8 cellular contexts compared by ENCODE assay signal in genomic region chr4:87005690-87006461, GRCh38.
DNase-seq lines count a peak whose midpoint lies in the region; ATAC-seq and TF ChIP-seq lines count a peak whose summit lies in the region.

No MANE protein-coding gene starts in this region.

- H3K4me3 ChIP-seq in GM12865 (ENCODE audit: low read depth, low read length): peak overlapping the region; percentile 66
- H3K4me3 ChIP-seq in Panc1 (ENCODE audit: low read depth in 2 of 2, low read length in 2 of 2): peak overlapping the region; percentile 69 to 84
- H3K4me3 ChIP-seq in right lobe of liver: peak overlapping the region; percentile 59 to 72 (median 63)

- POLR2A ChIA-PET in Panc1 (lab: Charles Lee): interaction anchor here (0.6 to 1.3 kb wide), 2 partner anchors 24 to 71 kb away, joined by 3 to 4 read pairs; partner anchors contain the start of gene AFF1

- TF ChIP-seq CTCF in GM12865 (IDR thresholded peaks at IDR 0.05; ENCODE audit: insufficient read depth, low read depth, low read length, missing control alignments): no peak
- TF ChIP-seq CTCF in Panc1 (IDR thresholded peaks at IDR 0.05): no peak
- no peak for TF ChIP-seq CTCF in brain (conservative IDR thresholded peaks at IDR 0.05)
- TF ChIP-seq CTCF in right lobe of liver (IDR thresholded peaks at IDR 0.05): no peak

- peaks cover 0 to 2% (median 0%) of the 10 kb centered on the region in 5 experiments for H3K9me3 Mint-ChIP-seq in brain

- TSS peak; percentile 97 for BruUV-seq in Panc1 (replicated peaks; lab: Mats Ljungman, UMichigan)

- peaks cover 13% of the 10 kb centered on the region for H3K27me3 Mint-ChIP-seq in brain

- no peaks in the 10 kb centered on the region for H3K36me3 Mint-ChIP-seq in brain

- TF ChIP-seq POLR2A in right lobe of liver (IDR thresholded peaks at IDR 0.05): no peak

- CTCF ChIA-PET in Panc1 (lab: Charles Lee): no interaction called here

- H3K4me1 ChIP-seq in Panc1 (ENCODE audit: control insufficient read depth, insufficient read depth, low read length) (peaks cover 14% of the 10 kb centered on the region), right lobe of liver (peaks cover 0 to 30% (median 13%) of the 10 kb centered on the region in 4 donors)

- peak; percentile 11 for ATAC-seq in HG02678 (IDR thresholded peaks at IDR 0.05; ENCODE audit: unreplicated experiment)
- peak; percentile 36 for ATAC-seq in Panc1
- peak; percentile 3 to 14 (median 7) for ATAC-seq in right lobe of liver
- ATAC-seq in HG03469 (IDR thresholded peaks at IDR 0.05; ENCODE audit: unreplicated experiment): no peak

- DNase-seq in GM12865 (ENCODE audit: low read depth) (peak; percentile 74), Panc1 (ENCODE audit: low read depth, low spot score) (no peak), right lobe of liver (no peak), kidney tubule cell (ENCODE audit: low spot score) (no peak)
- DNase-seq in stimulated activated CD8-positive, alpha-beta memory T cell treated with anti-CD3 and anti-CD28 coated beads, Interleukin-4, amount 100 ng/mL, for 48 hours: peak; percentile 39

- H3K27ac Mint-ChIP-seq in brain: peak overlapping the region; percentile 88 to 98 (median 95)

- peak overlapping the region; percentile 92 to 99 (median 97) for H3K4me3 Mint-ChIP-seq in brain

- WGBS in right lobe of liver (ENCODE audit: insufficient coverage, low coverage, low lambda C conversion rate, missing lambda C conversion rate): 9% methylated on average over 16 of the region's 16 CpGs

- no peaks in the 10 kb centered on the region; the same call in 1 of the 2 replicates for H3K36me3 ChIP-seq in Panc1 (ENCODE audit: control insufficient read depth, insufficient read depth, low read length)
- H3K36me3 ChIP-seq in right lobe of liver: no peaks in the 10 kb centered on the region

- H3K9me3 ChIP-seq in Panc1 (ENCODE audit: control insufficient read depth, insufficient read depth, low read depth, low read length): no peaks in the 10 kb centered on the region
- no peaks in the 10 kb centered on the region for H3K9me3 ChIP-seq in right lobe of liver

- H3K27me3 ChIP-seq in Panc1 (ENCODE audit: control insufficient read depth, insufficient read depth, low read length) (no peaks in the 10 kb centered on the region), right lobe of liver (no peaks in the 10 kb centered on the region)

- in situ Hi-C loops in Panc1 (cut with HindIII; ENCODE audit: low pct_unique_long_range_greater_than_20kb, low sequenced_read_pairs): no loop called here

- intact Hi-C loops in Panc1 (cut with micrococcal nuclease; ENCODE audit: unreplicated experiment) (loop anchor here (2.0 kb wide), 1 partner anchor 71 kb away; the partner anchor contains the start of gene AFF1), right lobe of liver (cut with DNase I) (no loop called here)

- H3K4me1 Mint-ChIP-seq in brain: peaks cover 54% of the 10 kb centered on the region

- H3K27ac ChIP-seq in Panc1 (ENCODE audit: low read length) (peak overlapping the region; percentile 85), right lobe of liver (peak overlapping the region; percentile 95 to 98 (median 97))

Comparison
In these comparisons a context has a peak if more than half of its experiments do, and no peak if none do; other contexts are left out.
1. DNase-seq: peak in GM12865 (single experiment) and stimulated activated CD8-positive, alpha-beta memory T cell treated with anti-CD3 and anti-CD28 coated beads, Interleukin-4, amount 100 ng/mL, for 48 hours (single experiment); none in Panc1 (single experiment), right lobe of liver (0 of 3) and kidney tubule cell (single experiment).
2. Peak in every context shown above with its lines, with median percentiles within 50 percentile points of each other: H3K4me3 ChIP-seq.